ENCODE assay signal across 1 cellular context in the genomic region with DNA sequence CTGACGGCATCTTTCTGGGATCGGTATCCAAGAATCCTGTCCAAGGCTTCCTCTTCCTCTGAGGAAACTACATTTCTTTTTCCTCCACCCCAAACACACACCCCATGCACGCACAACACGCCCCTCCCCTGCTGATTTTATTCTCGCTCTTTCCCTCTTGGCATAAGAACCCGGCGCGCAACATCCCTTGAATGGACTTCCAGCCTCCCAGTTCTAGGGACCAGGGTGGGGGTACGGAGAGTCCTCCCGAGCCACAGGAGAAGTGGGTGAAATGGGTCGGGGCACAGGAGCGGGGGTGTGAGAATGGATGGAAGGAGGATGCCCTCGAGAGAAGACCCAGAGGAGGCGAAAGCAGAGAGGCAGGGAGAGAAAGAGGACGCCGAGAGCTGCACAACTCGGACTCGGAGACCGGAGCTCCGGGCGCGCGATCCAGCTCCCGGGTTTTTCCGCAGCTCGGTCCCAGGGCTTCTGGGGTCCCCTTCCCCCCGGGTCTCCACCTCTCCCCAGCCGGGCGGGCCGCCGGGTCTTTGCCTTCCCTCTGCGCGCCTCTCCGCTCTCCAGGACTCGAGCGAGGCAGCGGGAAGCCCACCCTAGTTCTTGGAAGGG.
TF ChIP-seq lines count a peak whose summit lies in the region.

No MANE protein-coding gene starts in this region.

TF ChIP-seq in IMR-90, 13 proteins besides CTCF, POLR2A, EP300 and RAD21:
- TF ChIP-seq NFE2L2 (IDR thresholded peaks at IDR 0.05; ENCODE audit: low read depth, low read length) = no peak
- TF ChIP-seq RCOR1 (IDR thresholded peaks at IDR 0.05; ENCODE audit: insufficient replicate concordance, low read length) = no peak
- TF ChIP-seq, protein P1, sequence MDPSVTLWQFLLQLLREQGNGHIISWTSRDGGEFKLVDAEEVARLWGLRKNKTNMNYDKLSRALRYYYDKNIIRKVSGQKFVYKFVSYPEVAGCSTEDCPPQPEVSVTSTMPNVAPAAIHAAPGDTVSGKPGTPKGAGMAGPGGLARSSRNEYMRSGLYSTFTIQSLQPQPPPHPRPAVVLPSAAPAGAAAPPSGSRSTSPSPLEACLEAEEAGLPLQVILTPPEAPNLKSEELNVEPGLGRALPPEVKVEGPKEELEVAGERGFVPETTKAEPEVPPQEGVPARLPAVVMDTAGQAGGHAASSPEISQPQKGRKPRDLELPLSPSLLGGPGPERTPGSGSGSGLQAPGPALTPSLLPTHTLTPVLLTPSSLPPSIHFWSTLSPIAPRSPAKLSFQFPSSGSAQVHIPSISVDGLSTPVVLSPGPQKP (IDR thresholded peaks at IDR 0.05; ENCODE audit: borderline replicate concordance, low read depth, low read length) = no peak
- peak; percentile 61; the same call in 1 of the 2 replicates for TF ChIP-seq MAZ (IDR thresholded peaks at IDR 0.05; ENCODE audit: borderline replicate concordance, low read depth, low read length)
- TF ChIP-seq, protein P2, sequence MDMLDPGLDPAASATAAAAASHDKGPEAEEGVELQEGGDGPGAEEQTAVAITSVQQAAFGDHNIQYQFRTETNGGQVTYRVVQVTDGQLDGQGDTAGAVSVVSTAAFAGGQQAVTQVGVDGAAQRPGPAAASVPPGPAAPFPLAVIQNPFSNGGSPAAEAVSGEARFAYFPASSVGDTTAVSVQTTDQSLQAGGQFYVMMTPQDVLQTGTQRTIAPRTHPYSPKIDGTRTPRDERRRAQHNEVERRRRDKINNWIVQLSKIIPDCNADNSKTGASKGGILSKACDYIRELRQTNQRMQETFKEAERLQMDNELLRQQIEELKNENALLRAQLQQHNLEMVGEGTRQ (IDR thresholded peaks at IDR 0.05; ENCODE audit: low read depth, low read length) = 0 out of 2 replicates have a peak, but pooled peaks have one; percentile 8
- no peak for TF ChIP-seq FOS (IDR thresholded peaks at IDR 0.05; ENCODE audit: low read depth, low read length)
- no peak for TF ChIP-seq CEBPB (IDR thresholded peaks at IDR 0.05; ENCODE audit: low read depth, low read length)
